ENCODE assay signal across 9 cellular contexts in genomic region chr17:47072881-47073280, GRCh38.
DNase-seq lines count a peak whose midpoint lies in the region; ATAC-seq and TF ChIP-seq lines count a peak whose summit lies in the region.
"Had no signal": no experiment of that assay in that cellular context is flagged by ENCODE, and none has a peak within 500 bp of the region (broad histone marks: within the 10 kb centered on the region; RNA-seq: fewer than 3 reads in every experiment).

No MANE protein-coding gene starts in this region.

- no peak overlapping the region for H3K4me3 ChIP-seq in heart right ventricle
- H3K4me3 ChIP-seq in right atrium auricular region = no peak overlapping the region
- H3K4me3 ChIP-seq in foreskin fibroblast (ENCODE audit: low read depth in 1 of 2, low read length in 2 of 2) = peak overlapping the region in 1 of 2 donors; percentile 22
- H3K4me3 ChIP-seq in CD8-positive, alpha-beta memory T cell (ENCODE audit: low read length) = no peak overlapping the region

- H3K9me3 ChIP-seq in heart right ventricle = no peaks in the 10 kb centered on the region
- H3K9me3 ChIP-seq in right atrium auricular region = no peaks in the 10 kb centered on the region
- no peaks in the 10 kb centered on the region for H3K9me3 ChIP-seq in CD8-positive, alpha-beta memory T cell (ENCODE audit: low read length)

- 79 to 88% methylated on average over 5 of the region's 5 CpGs for WGBS in heart right ventricle, 2 donors

- no peaks in the 10 kb centered on the region for H3K27me3 Mint-ChIP-seq in CD8-positive, alpha-beta memory T cell

- TF ChIP-seq CTCF in heart right ventricle (IDR thresholded peaks at IDR 0.05) (no peak), right atrium auricular region (IDR thresholded peaks at IDR 0.05) (no peak), RWPE1 (conservative IDR thresholded peaks at IDR 0.05; ENCODE audit: low read depth) (no peak), foreskin fibroblast (IDR thresholded peaks at IDR 0.05; ENCODE audit: low read depth, low read length) (no peak)

- H3K4me3 Mint-ChIP-seq in CD8-positive, alpha-beta memory T cell = no peak overlapping the region

- DNase-seq in heart right ventricle = peak in 1 of 2 donors; percentile 10
- DNase-seq in right atrium auricular region (ENCODE audit: low spot score) = no peak
- DNase-seq in RWPE1 (ENCODE audit: low spot score) = no peak
- DNase-seq in foreskin fibroblast = peak; percentile 62 to 89
- DNase-seq in CD8-positive, alpha-beta memory T cell = no peak
- no peak for DNase-seq in left lobe of liver (ENCODE audit: low spot score)

- no peaks in the 10 kb centered on the region for H3K9me3 Mint-ChIP-seq in CD8-positive, alpha-beta memory T cell

- peak overlapping the region in 1 of 10 donors; percentile 36 for H3K27ac ChIP-seq in heart right ventricle
- H3K27ac ChIP-seq in right atrium auricular region = no peak overlapping the region
- H3K27ac ChIP-seq in RWPE1 = peak overlapping the region; percentile 65
- H3K27ac ChIP-seq in CD8-positive, alpha-beta memory T cell (ENCODE audit: low read depth, low read length) = no peak overlapping the region
- H3K27ac ChIP-seq: C4-2B had no signal

- peaks cover 26 to 36% (median 27%) of the 10 kb centered on the region in 3 donors for H3K4me1 Mint-ChIP-seq in CD8-positive, alpha-beta memory T cell

- H3K36me3 ChIP-seq in heart right ventricle (no peaks in the 10 kb centered on the region), right atrium auricular region (no peaks in the 10 kb centered on the region)
- H3K36me3 ChIP-seq in CD8-positive, alpha-beta memory T cell (ENCODE audit: insufficient read depth, low read length) = no peaks in the 10 kb centered on the region

- peak in 7 of 8 donors; percentile 20 to 52 (median 37) for ATAC-seq in heart right ventricle
- no peak for ATAC-seq in HG03571 (IDR thresholded peaks at IDR 0.05; ENCODE audit: unreplicated experiment)
- no peak for ATAC-seq in left lobe of liver
- no peak for ATAC-seq in GM21786 (IDR thresholded peaks at IDR 0.05; ENCODE audit: unreplicated experiment)

- POLR2A ChIA-PET in RWPE1 (lab: Yijun Ruan, JAX; ENCODE audit: low non-redundant PET) = no interaction called here
- POLR2A ChIA-PET in CD8-positive, alpha-beta memory T cell (lab: Charles Lee) = no interaction called here

- H3K27ac Mint-ChIP-seq in CD8-positive, alpha-beta memory T cell = peak overlapping the region in 1 of 8 donors; percentile 59

- intact Hi-C loops in heart right ventricle (cut with DNase I) = no loop called here

- H3K27me3 ChIP-seq in heart right ventricle (no peaks in the 10 kb centered on the region), right atrium auricular region (no peaks in the 10 kb centered on the region)
- no peaks in the 10 kb centered on the region for H3K27me3 ChIP-seq in CD8-positive, alpha-beta memory T cell (ENCODE audit: insufficient read depth, low read length, poor library complexity, severe bottlenecking)

- peaks cover 0 to 26% (median 0%) of the 10 kb centered on the region in 9 donors for H3K4me1 ChIP-seq in heart right ventricle
- H3K4me1 ChIP-seq in right atrium auricular region = no peaks in the 10 kb centered on the region
- peaks cover 5% of the 10 kb centered on the region for H3K4me1 ChIP-seq in CD8-positive, alpha-beta memory T cell (ENCODE audit: insufficient read depth, low read length)

- peaks cover 0 to 2% (median 0%) of the 10 kb centered on the region in 3 donors for H3K36me3 Mint-ChIP-seq in CD8-positive, alpha-beta memory T cell

- CTCF ChIA-PET in RWPE1 (lab: Yijun Ruan, JAX) = no interaction called here
- CTCF ChIA-PET in CD8-positive, alpha-beta memory T cell (lab: Charles Lee) = no interaction called here

Comparison
In these comparisons a context has a peak if more than half of its experiments do, and no peak if none do; other contexts are left out.
1. ATAC-seq: peak in heart right ventricle (7 of 8); none in HG03571 (single experiment), left lobe of liver (single experiment) and GM21786 (single experiment).
2. DNase-seq: peak in foreskin fibroblast (2 of 2); none in right atrium auricular region (single experiment), RWPE1 (single experiment), CD8-positive, alpha-beta memory T cell (0 of 5) and left lobe of liver (single experiment).